ENCODE assay signal across 11 cellular contexts in genomic region chr10:4283841-4284610, GRCh38.
DNase-seq lines count a peak whose midpoint lies in the region; ATAC-seq, FAIRE-seq and TF ChIP-seq lines count a peak whose summit lies in the region.
"Had no signal": no experiment of that assay in that cellular context is flagged by ENCODE, and none has a peak within 500 bp of the region (broad histone marks: within the 10 kb centered on the region; RNA-seq: fewer than 3 reads in every experiment).

No MANE protein-coding gene starts in this region.

- H3K4me3 Mint-ChIP-seq in neural progenitor cell, result no peak overlapping the region

- peaks cover 9% of the 10 kb centered on the region for H3K27me3 Mint-ChIP-seq in neural progenitor cell (ENCODE audit: insufficient read depth, low read depth)

- ATAC-seq in HepG2 (no peak), heart left ventricle (peak; percentile 91 to 94 (median 94))

- no peak for TF ChIP-seq EP300 in HepG2 (IDR thresholded peaks at IDR 0.05; ENCODE audit: low read depth in 2 of 2, low read length in 2 of 2)
- no peak for TF ChIP-seq EP300 in HepG2 (CRISPR knock-in tag; IDR thresholded peaks at IDR 0.05; ENCODE audit: borderline replicate concordance)

- H3K27ac ChIP-seq in liver (ENCODE audit: low read depth in 1 of 2, low read length in 2 of 2) (peak overlapping the region in 1 of 2 donors; percentile 15), HepG2 (ENCODE audit: extremely low read length, insufficient read depth, low read length) (no peak overlapping the region), heart left ventricle (peak overlapping the region; percentile 51 to 87 (median 70)), prostate gland (peak overlapping the region; percentile 29 to 54), neural progenitor cell (no peak overlapping the region), OCI-LY7 (ENCODE audit: low read depth, low read length, poor library complexity, severe bottlenecking) (no peak overlapping the region)

- no peak overlapping the region for H2AFZ ChIP-seq in HepG2 (ENCODE audit: low read length)
- no peak overlapping the region for H2AFZ ChIP-seq in neural progenitor cell (replicated peaks)
- no peak overlapping the region for H2AFZ ChIP-seq in OCI-LY7 (ENCODE audit: low read length)

- H3K36me3 ChIP-seq in liver (ENCODE audit: control insufficient read depth in 4 of 4, insufficient read depth in 3 of 4, low read depth in 1 of 4, low read length in 3 of 4) (no peaks in the 10 kb centered on the region), HepG2 (replicated peaks in 1 of 2; ENCODE audit: control insufficient read depth in 1 of 2, insufficient read depth in 2 of 2, low read length in 2 of 2) (no peaks in the 10 kb centered on the region), heart left ventricle (no peaks in the 10 kb centered on the region), prostate gland (no peaks in the 10 kb centered on the region), neural progenitor cell (no peaks in the 10 kb centered on the region), OCI-LY7 (ENCODE audit: insufficient read depth, low read length) (no peaks in the 10 kb centered on the region)

- H3K27ac Mint-ChIP-seq in neural progenitor cell, result no peak overlapping the region

- no peak overlapping the region for H3K4me2 ChIP-seq in HepG2 (ENCODE audit: low read depth, low read length)
- no peak overlapping the region for H3K4me2 ChIP-seq in neural progenitor cell
- H3K4me2 ChIP-seq in OCI-LY7 (ENCODE audit: low read length), result no peak overlapping the region

- in situ Hi-C loops in HepG2 (cut with HindIII; ENCODE audit: extremely low pct_ligation_motif_present, low pct_unique_long_range_greater_than_20kb), result no loop called here

- no peaks in the 10 kb centered on the region for H3K36me3 Mint-ChIP-seq in neural progenitor cell

- no peaks in the 10 kb centered on the region for H3K9me3 Mint-ChIP-seq in neural progenitor cell

- no peaks in the 10 kb centered on the region for H3K9me2 ChIP-seq in OCI-LY7 (ENCODE audit: insufficient read depth, low read length)

- TF ChIP-seq POLR2A in HepG2 (IDR thresholded peaks at IDR 0.05; ENCODE audit: insufficient read depth in 1 of 2, low read depth in 2 of 2, low read length in 2 of 2) (no peak), heart left ventricle (IDR thresholded peaks at IDR 0.05) (no peak), prostate gland (IDR thresholded peaks at IDR 0.05) (no peak)

- BruUV-seq in HepG2 (replicated peaks; lab: Mats Ljungman, UMichigan) (no TSS peak), OCI-LY7 (replicated peaks; lab: Mats Ljungman, UMichigan) (no TSS peak)

- no peak for FAIRE-seq in HepG2 (lab: Jason Lieb, UNC)

- H4K20me1 ChIP-seq in HepG2 (ENCODE audit: insufficient read depth, low read length) (no peaks in the 10 kb centered on the region), neural progenitor cell (ENCODE audit: low read depth) (no peaks in the 10 kb centered on the region), OCI-LY7 (ENCODE audit: insufficient read depth, low read length) (no peaks in the 10 kb centered on the region)

- H3K9ac ChIP-seq in liver (ENCODE audit: low read depth in 1 of 2, low read length in 2 of 2), result no peak overlapping the region
- no peak overlapping the region for H3K9ac ChIP-seq in HepG2 (ENCODE audit: insufficient read depth, low read depth, low read length)
- H3K9ac ChIP-seq in neural progenitor cell, result no peak overlapping the region

- H3K4me3 ChIP-seq in liver (ENCODE audit: low read depth in 1 of 3, low read length in 3 of 3) (no peak overlapping the region), HepG2 (replicated peaks in 1 of 3; ENCODE audit: insufficient read depth in 1 of 3, low read depth in 2 of 3, low read length in 3 of 3) (no peak overlapping the region), heart left ventricle (no peak overlapping the region), prostate gland (no peak overlapping the region), neural progenitor cell (no peak overlapping the region), OCI-LY7 (ENCODE audit: low read depth, low read length, poor library complexity, severe bottlenecking) (no peak overlapping the region)

- H3K27me3 ChIP-seq in liver (ENCODE audit: control insufficient read depth in 4 of 4, insufficient read depth in 4 of 4, low read length in 3 of 4), result no peaks in the 10 kb centered on the region
- 0 out of 5 replicates have a peak, but pooled peaks cover 0 to 7% of the 10 kb centered on the region in 2 experiments for H3K27me3 ChIP-seq in HepG2 (ENCODE audit: control insufficient read depth in 1 of 2, insufficient read depth in 2 of 2, low read length in 2 of 2)
- H3K27me3 ChIP-seq in heart left ventricle, result no peaks in the 10 kb centered on the region
- no peaks in the 10 kb centered on the region for H3K27me3 ChIP-seq in prostate gland (replicated peaks; ENCODE audit: insufficient read depth)
- H3K27me3 ChIP-seq in neural progenitor cell, result no peaks in the 10 kb centered on the region

- no peak for TF ChIP-seq CTCF in liver (IDR thresholded peaks at IDR 0.05; ENCODE audit: low read depth, low read length, missing input control)
- no peak for TF ChIP-seq CTCF in HepG2 (CRISPR knock-in tag; IDR thresholded peaks at IDR 0.05)
- TF ChIP-seq CTCF in heart left ventricle (IDR thresholded peaks at IDR 0.05), result no peak
- TF ChIP-seq CTCF in prostate gland (IDR thresholded peaks at IDR 0.05), result no peak
- no peak for TF ChIP-seq CTCF in neural progenitor cell (IDR thresholded peaks at IDR 0.05)
- no peak for TF ChIP-seq CTCF in OCI-LY7 (conservative IDR thresholded peaks at IDR 0.05; ENCODE audit: low read length)

- H3K79me2 ChIP-seq in HepG2 (ENCODE audit: insufficient read depth, low read length) (no peaks in the 10 kb centered on the region), neural progenitor cell (ENCODE audit: low read depth) (no peaks in the 10 kb centered on the region), OCI-LY7 (ENCODE audit: insufficient read depth, low read depth, low read length) (no peaks in the 10 kb centered on the region)

- intact Hi-C loops in HepG2 (cut with micrococcal nuclease; ENCODE audit: unreplicated experiment), result loop anchor here (5.0 kb wide), 1 partner anchor 1422 kb away; no protein-coding TSS in a partner anchor
- intact Hi-C loops in heart left ventricle (cut with DNase I), result loop anchor here in 1 of 10 donors (5.0 to 10.0 kb wide), 2 partner anchors 42 to 499 kb away; partner anchors contain the start of gene KLF6
- intact Hi-C loops in prostate gland (cut with DNase I), result loop anchor here (5.0 kb wide), 4 partner anchors 42 to 502 kb away; no protein-coding TSS in a partner anchor
- intact Hi-C loops in OCI-LY7 (cut with micrococcal nuclease; ENCODE audit: unreplicated experiment), result no loop called here

- H3K9me3 ChIP-seq in liver (ENCODE audit: control insufficient read depth in 4 of 4, low read length in 3 of 4) (no peaks in the 10 kb centered on the region), HepG2 (ENCODE audit: low read length) (no peaks in the 10 kb centered on the region), heart left ventricle (no peaks in the 10 kb centered on the region), prostate gland (no peaks in the 10 kb centered on the region), neural progenitor cell (ENCODE audit: low read depth) (no peaks in the 10 kb centered on the region), OCI-LY7 (ENCODE audit: low read length) (no peaks in the 10 kb centered on the region)

- peak; percentile 32 to 40 for TF ChIP-seq RAD21 in liver (IDR thresholded peaks at IDR 0.05)
- TF ChIP-seq RAD21 in HepG2 (CRISPR knock-in tag; IDR thresholded peaks at IDR 0.05), result no peak

- POLR2A ChIA-PET in HepG2 (lab: Yijun Ruan, JAX), result no interaction called here
- POLR2A ChIA-PET in OCI-LY7 (lab: Charles Lee), result no interaction called here

- CTCF ChIA-PET in HepG2 (lab: Yijun Ruan, JAX; ENCODE audit: low intra/inter-chr PET ratio, low total read pairs), result no interaction called here
- CTCF ChIA-PET in OCI-LY7 (lab: Charles Lee; ENCODE audit: unreplicated experiment), result no interaction called here

- DNase-seq in HepG2 (ENCODE audit: low spot score) (no peak), heart left ventricle (peak; percentile 77 to 82 (median 78)), prostate gland (ENCODE audit: low spot score) (no peak), neural progenitor cell (ENCODE audit: low spot score) (no peak), OCI-LY7 (ENCODE audit: low spot score) (no peak), HuH-7.5 (ENCODE audit: low spot score) (no peak), germinal center (ENCODE audit: low spot score) (no peak)
- DNase-seq: activated CD4-positive, CD25-positive, alpha-beta regulatory T cell; activated naive CD4-positive, alpha-beta T cell treated with Interleukin-2 at 50 U/mL for 16 hours; NCI-H2029 had no signal

- whole genome bisulfite sequencing in liver, result 71% methylated on average over 7 of the region's 7 CpGs
- 15% methylated on average over 7 of the region's 7 CpGs for WGBS in HepG2 (ENCODE audit: low lambda C conversion rate)
- WGBS in heart left ventricle, 4 donors, result 34 to 43% (median 39%) methylated on average over 7 of the region's 7 CpGs
- 55% methylated on average over 7 of the region's 7 CpGs for WGBS in prostate gland

- no peaks in the 10 kb centered on the region for H3K4me1 ChIP-seq in liver (ENCODE audit: control insufficient read depth in 4 of 4, insufficient read depth in 4 of 4, low read length in 3 of 4)
- H3K4me1 ChIP-seq in HepG2 (ENCODE audit: insufficient read depth, low read length), result no peaks in the 10 kb centered on the region
- H3K4me1 ChIP-seq in heart left ventricle, result peaks cover 0 to 53% (median 21%) of the 10 kb centered on the region in 12 donors
- H3K4me1 ChIP-seq in prostate gland (replicated peaks), result peaks cover 2% of the 10 kb centered on the region
- peaks cover 3% of the 10 kb centered on the region for H3K4me1 ChIP-seq in neural progenitor cell
- no peaks in the 10 kb centered on the region for H3K4me1 ChIP-seq in OCI-LY7 (ENCODE audit: insufficient read depth, low read length, poor library complexity, severe bottlenecking)

- H3K4me1 Mint-ChIP-seq in neural progenitor cell, result peaks cover 12% of the 10 kb centered on the region

- no peaks in the 10 kb centered on the region for H3F3A ChIP-seq in neural progenitor cell (ENCODE audit: low read depth)

Comparison
In these comparisons a context has a peak if more than half of its experiments do, and no peak if none do; other contexts are left out.
1. H3K27ac ChIP-seq: peak in heart left ventricle (12 of 12) and prostate gland (2 of 2); none in HepG2 (single experiment), neural progenitor cell (single experiment) and OCI-LY7 (single experiment).
2. DNase-seq: peak in heart left ventricle (5 of 5); none in HepG2 (single experiment), prostate gland (single experiment), neural progenitor cell (single experiment), OCI-LY7 (single experiment), HuH-7.5 (single experiment) and germinal center (single experiment).